11 cellular contexts compared by ENCODE assay signal in genomic region chr12:104516821-104517220, GRCh38.
"Had no signal": no experiment of that assay in that cellular context is flagged by ENCODE, and none has a peak within 500 bp of the region (broad histone marks: within the 10 kb centered on the region; RNA-seq: fewer than 3 reads in every experiment).

No MANE protein-coding gene starts in this region.

- H3K27me3 Mint-ChIP-seq: activated naive CD8-positive, alpha-beta T cell treated with anti-CD3 and anti-CD28 coated beads, Interleukin-2, amount 10 ng/mL, durations not matched to agents 7 days and 5 days; dendritic cell treated with granulocyte-macrophage colony-stimulating factor and Interleukin-4, amounts not matched to agents 40 ng/mL and 50 ng/mL, for 4 days had no signal

- H3K9me3 ChIP-seq: pancreas had no signal

- H3K36me3 ChIP-seq: pancreas had no signal

- ATAC-seq: activated T-cell treated with anti-CD3 and anti-CD28 coated beads, Interleukin-2, amount 50 U/mL, for 4 hours; pancreas had no signal

- H3K27ac ChIP-seq: hepatocyte, pancreas had no signal

- H3K4me3 ChIP-seq: hepatocyte, pancreas had no signal

- DNase-seq: activated CD4-positive, alpha-beta T cell treated with anti-CD3 and anti-CD28 coated beads for 1 hour; activated CD4-positive, alpha-beta T cell treated with anti-CD3 and anti-CD28 coated beads, Interleukin-2, amount 50 U/mL, for 48 hours; activated naive CD8-positive, alpha-beta T cell treated with anti-CD3 and anti-CD28 coated beads, Interleukin-2, amount 10 ng/mL, durations not matched to agents 7 days and 5 days; activated T-cell treated with anti-CD3 and anti-CD28 coated beads, Interleukin-2, amount 50 U/mL, for 4 hours; anterior cingulate cortex; cerebellar nuclear complex; pancreas; stimulated activated CD4-positive, alpha-beta T cell treated with anti-CD3 and anti-CD28 coated beads, Interleukin-4, amount 100 ng/mL, for 24 hours; T-helper 9 cell had no signal

- H3K9me3 Mint-ChIP-seq: activated T-cell treated with anti-CD3 and anti-CD28 coated beads, Interleukin-2, amount 50 U/mL, for 4 hours; dendritic cell treated with granulocyte-macrophage colony-stimulating factor and Interleukin-4, amounts not matched to agents 40 ng/mL and 50 ng/mL, for 4 days had no signal

- H3K27ac Mint-ChIP-seq: activated naive CD8-positive, alpha-beta T cell treated with anti-CD3 and anti-CD28 coated beads, Interleukin-2, amount 10 ng/mL, durations not matched to agents 7 days and 5 days; dendritic cell treated with granulocyte-macrophage colony-stimulating factor and Interleukin-4, amounts not matched to agents 40 ng/mL and 50 ng/mL, for 4 days had no signal

- H3K4me3 Mint-ChIP-seq: activated naive CD8-positive, alpha-beta T cell treated with anti-CD3 and anti-CD28 coated beads, Interleukin-2, amount 10 ng/mL, durations not matched to agents 7 days and 5 days; activated T-cell treated with anti-CD3 and anti-CD28 coated beads, Interleukin-2, amount 50 U/mL, for 4 hours; dendritic cell treated with granulocyte-macrophage colony-stimulating factor and Interleukin-4, amounts not matched to agents 40 ng/mL and 50 ng/mL, for 4 days had no signal

- H3K27me3 ChIP-seq: hepatocyte, pancreas had no signal
